In genomic region chrX:53544936-53545335, GRCh38 we compare ENCODE assay signal across 20 cellular contexts.
DNase-seq lines count a peak whose midpoint lies in the region; ATAC-seq lines count a peak whose summit lies in the region.
"Had no signal": no experiment of that assay in that cellular context is flagged by ENCODE, and none has a peak within 500 bp of the region (broad histone marks: within the 10 kb centered on the region; RNA-seq: fewer than 3 reads in every experiment).

No MANE protein-coding gene starts in this region.

- H3K27me3 Mint-ChIP-seq in activated naive CD8-positive, alpha-beta T cell treated with anti-CD3 and anti-CD28 coated beads for 36 hours, result peaks cover 3% of the 10 kb centered on the region
- no peaks in the 10 kb centered on the region for H3K27me3 Mint-ChIP-seq in activated naive CD8-positive, alpha-beta T cell treated with anti-CD3 and anti-CD28 coated beads, Interleukin-2, amount 50 U/mL, for 24 hours
- no peaks in the 10 kb centered on the region for H3K27me3 Mint-ChIP-seq in stimulated activated naive B cell treated with anti-CD40 and anti-IgM and Interleukin-4, amounts not matched to agents 10 μg/mL and 1 μg/mL and 100 μg/mL, for 72 hours
- H3K27me3 Mint-ChIP-seq: IgD-negative memory B cell had no signal

- no peak overlapping the region for H3K4me3 Mint-ChIP-seq in activated naive CD8-positive, alpha-beta T cell treated with anti-CD3 and anti-CD28 coated beads for 36 hours
- H3K4me3 Mint-ChIP-seq in activated naive CD8-positive, alpha-beta T cell treated with anti-CD3 and anti-CD28 coated beads, Interleukin-2, amount 50 U/mL, for 24 hours, result no peak overlapping the region
- no peak overlapping the region for H3K4me3 Mint-ChIP-seq in stimulated activated naive B cell treated with anti-CD40 and anti-IgM and Interleukin-4, amounts not matched to agents 10 μg/mL and 1 μg/mL and 100 μg/mL, for 72 hours
- H3K4me3 Mint-ChIP-seq: CD8-positive, alpha-beta T cell; IgD-negative memory B cell had no signal

- DNase-seq in DMS 273 (lab: John Stamatoyannopoulos, UW; ENCODE audit: unreplicated experiment) (peak; percentile 26), DMS 273 treated with DMSO at 0.1 percent for 48 hours (lab: John Stamatoyannopoulos, UW) (no peak), RPMI8226 (peak; percentile 18), ureter (ENCODE audit: low spot score) (no peak), 8988T (no peak)
- no peak for DNase-seq in activated naive CD8-positive, alpha-beta T cell treated with anti-CD3 and anti-CD28 coated beads for 36 hours
- DNase-seq in activated naive CD8-positive, alpha-beta T cell treated with anti-CD3 and anti-CD28 coated beads, Interleukin-2, amount 50 U/mL, for 24 hours, result no peak
- no peak for DNase-seq in stimulated activated naive B cell treated with anti-CD40 and anti-IgM and Interleukin-4, amounts not matched to agents 10 μg/mL and 1 μg/mL and 100 μg/mL, for 72 hours
- DNase-seq: AML-193; C1 segment of cervical spinal cord; CD8-positive, alpha-beta T cell; GOT3; NCI-H1694; NCI-H2081; NCI-H510A treated with DMSO at 0.1 percent for 48 hours; NCI-H748 treated with DMSO at 0.1 percent for 48 hours; Peyer's patch had no signal

- H3K4me1 Mint-ChIP-seq in activated naive CD8-positive, alpha-beta T cell treated with anti-CD3 and anti-CD28 coated beads for 36 hours, result no peaks in the 10 kb centered on the region
- H3K4me1 Mint-ChIP-seq in activated naive CD8-positive, alpha-beta T cell treated with anti-CD3 and anti-CD28 coated beads, Interleukin-2, amount 50 U/mL, for 24 hours, result peaks cover 2% of the 10 kb centered on the region
- no peaks in the 10 kb centered on the region for H3K4me1 Mint-ChIP-seq in stimulated activated naive B cell treated with anti-CD40 and anti-IgM and Interleukin-4, amounts not matched to agents 10 μg/mL and 1 μg/mL and 100 μg/mL, for 72 hours
- H3K4me1 Mint-ChIP-seq: IgD-negative memory B cell had no signal

- peak overlapping the region; percentile 65 for H3K27ac Mint-ChIP-seq in activated naive CD8-positive, alpha-beta T cell treated with anti-CD3 and anti-CD28 coated beads for 36 hours
- no peak overlapping the region for H3K27ac Mint-ChIP-seq in activated naive CD8-positive, alpha-beta T cell treated with anti-CD3 and anti-CD28 coated beads, Interleukin-2, amount 50 U/mL, for 24 hours
- H3K27ac Mint-ChIP-seq in stimulated activated naive B cell treated with anti-CD40 and anti-IgM and Interleukin-4, amounts not matched to agents 10 μg/mL and 1 μg/mL and 100 μg/mL, for 72 hours, result peak overlapping the region; percentile 51

- H3K9me3 Mint-ChIP-seq in activated naive CD8-positive, alpha-beta T cell treated with anti-CD3 and anti-CD28 coated beads for 36 hours, result no peaks in the 10 kb centered on the region
- H3K9me3 Mint-ChIP-seq in activated naive CD8-positive, alpha-beta T cell treated with anti-CD3 and anti-CD28 coated beads, Interleukin-2, amount 50 U/mL, for 24 hours, result no peaks in the 10 kb centered on the region
- no peaks in the 10 kb centered on the region for H3K9me3 Mint-ChIP-seq in stimulated activated naive B cell treated with anti-CD40 and anti-IgM and Interleukin-4, amounts not matched to agents 10 μg/mL and 1 μg/mL and 100 μg/mL, for 72 hours
- H3K9me3 Mint-ChIP-seq: CD8-positive, alpha-beta T cell; IgD-negative memory B cell had no signal

- H3K36me3 Mint-ChIP-seq in activated naive CD8-positive, alpha-beta T cell treated with anti-CD3 and anti-CD28 coated beads for 36 hours, result peaks cover 23% of the 10 kb centered on the region
- H3K36me3 Mint-ChIP-seq in activated naive CD8-positive, alpha-beta T cell treated with anti-CD3 and anti-CD28 coated beads, Interleukin-2, amount 50 U/mL, for 24 hours (ENCODE audit: low read depth), result peaks cover 58% of the 10 kb centered on the region
- H3K36me3 Mint-ChIP-seq in stimulated activated naive B cell treated with anti-CD40 and anti-IgM and Interleukin-4, amounts not matched to agents 10 μg/mL and 1 μg/mL and 100 μg/mL, for 72 hours, result peaks cover 12 to 42% of the 10 kb centered on the region in 2 donors
- H3K36me3 Mint-ChIP-seq: IgD-negative memory B cell had no signal

- ATAC-seq in activated naive CD8-positive, alpha-beta T cell treated with anti-CD3 and anti-CD28 coated beads, Interleukin-2, amount 50 U/mL, for 24 hours, result no peak
- ATAC-seq in stimulated activated naive B cell treated with anti-CD40 and anti-IgM and Interleukin-4, amounts not matched to agents 10 μg/mL and 1 μg/mL and 100 μg/mL, for 72 hours (replicated peaks), result no peak
- ATAC-seq: CD8-positive, alpha-beta T cell; HCT116; Right ventricle myocardium inferior had no signal

Comparison
In these comparisons a context has a peak if more than half of its experiments do, and no peak if none do; other contexts are left out.
1. DNase-seq: peak in DMS 273 (single experiment) and RPMI8226 (single experiment); none in DMS 273 treated with DMSO at 0.1 percent for 48 hours (single experiment), activated naive CD8-positive, alpha-beta T cell treated with anti-CD3 and anti-CD28 coated beads for 36 hours (single experiment), activated naive CD8-positive, alpha-beta T cell treated with anti-CD3 and anti-CD28 coated beads, Interleukin-2, amount 50 U/mL, for 24 hours (single experiment), stimulated activated naive B cell treated with anti-CD40 and anti-IgM and Interleukin-4, amounts not matched to agents 10 μg/mL and 1 μg/mL and 100 μg/mL, for 72 hours (single experiment), ureter (single experiment) and 8988T (single experiment).